Comparison of ENCODE assay signal across 26 cellular contexts in genomic region chr16:81621496-81621895, GRCh38.
DNase-seq lines count a peak whose midpoint lies in the region; ATAC-seq, FAIRE-seq and TF ChIP-seq lines count a peak whose summit lies in the region.
"Had no signal": no experiment of that assay in that cellular context is flagged by ENCODE, and none has a peak within 500 bp of the region (broad histone marks: within the 10 kb centered on the region; RNA-seq: fewer than 3 reads in every experiment).

No MANE protein-coding gene starts in this region.

- no peak overlapping the region for H3K9ac ChIP-seq in neural progenitor cell
- H3K9ac ChIP-seq: SK-N-SH had no signal

- no peak overlapping the region for H2AFZ ChIP-seq in neural progenitor cell (replicated peaks)

- no peaks in the 10 kb centered on the region for H3K9me3 ChIP-seq in neural progenitor cell (ENCODE audit: low read depth)
- H3K9me3 ChIP-seq: SK-N-SH had no signal

- DNase-seq in HPDE6-E6E7 (ENCODE audit: extremely low spot score) (peak; percentile 100), bronchial epithelial cell (ENCODE audit: low read depth) (peak; percentile 99), neural progenitor cell (ENCODE audit: low spot score) (no peak), type B pancreatic cell (ENCODE audit: extremely low spot score, unreplicated experiment) (no peak), UCSD-AML1 (lab: John Stamatoyannopoulos, UW; ENCODE audit: unreplicated experiment) (no peak), NCI-H2227 treated with DMSO at 0.1 percent for 48 hours (lab: John Stamatoyannopoulos, UW) (no peak), RKO (ENCODE audit: low spot score) (no peak)
- DNase-seq: activated CD4-positive, alpha-beta T cell treated with anti-CD3 and anti-CD28 coated beads, Interleukin-2, amount 50 U/mL, for 48 hours; activated effector memory CD4-positive, alpha-beta T cell treated with Interleukin-2 at 50 U/mL for 16 hours; activated naive CD8-positive, alpha-beta T cell treated with anti-CD3 and anti-CD28 coated beads for 36 hours; DMS 273 treated with DMSO at 0.1 percent for 48 hours; dorsolateral prefrontal cortex; HCEC 1CT; hypothalamus; NCI-H1105; NCI-H1930; NCI-H446; NCI-H82; SK-N-SH; stimulated activated CD4-positive, alpha-beta T cell treated with anti-CD3 and anti-CD28 coated beads, Interleukin-1b, Interleukin-23, amount 100 ng/mL, for 48 hours had no signal

- H3K9me3 Mint-ChIP-seq in neural progenitor cell (peaks cover 10% of the 10 kb centered on the region), type B pancreatic cell (no peaks in the 10 kb centered on the region)
- H3K9me3 Mint-ChIP-seq: activated naive CD8-positive, alpha-beta T cell treated with anti-CD3 and anti-CD28 coated beads for 36 hours; CD14-positive monocyte had no signal

- H3K4me2 ChIP-seq in neural progenitor cell = no peak overlapping the region
- H3K4me2 ChIP-seq: SK-N-SH had no signal

- H3K79me2 ChIP-seq in neural progenitor cell (ENCODE audit: low read depth) = peaks cover 9% of the 10 kb centered on the region

- no peak overlapping the region for H3K27ac ChIP-seq in neural progenitor cell
- H3K27ac ChIP-seq: HL-60 had no signal

- H3F3A ChIP-seq in neural progenitor cell (ENCODE audit: low read depth) = peaks cover 5% of the 10 kb centered on the region

- FAIRE-seq in bronchial epithelial cell (lab: Jason Lieb, UNC) = no peak
- FAIRE-seq: astrocyte, frontal cortex, GM19239 had no signal

- peaks cover 15% of the 10 kb centered on the region for H3K4me1 ChIP-seq in neural progenitor cell

- peak overlapping the region; percentile 67 for H3K27ac Mint-ChIP-seq in neural progenitor cell
- peak overlapping the region; percentile 96 for H3K27ac Mint-ChIP-seq in type B pancreatic cell
- H3K27ac Mint-ChIP-seq: activated naive CD8-positive, alpha-beta T cell treated with anti-CD3 and anti-CD28 coated beads for 36 hours had no signal

- H3K4me3 ChIP-seq in bronchial epithelial cell (ENCODE audit: low read depth, low read length) (no peak overlapping the region), neural progenitor cell (no peak overlapping the region)
- H3K4me3 ChIP-seq: dorsolateral prefrontal cortex had no signal

- ATAC-seq in GM18907 (IDR thresholded peaks at IDR 0.05; ENCODE audit: unreplicated experiment) = no peak

- H3K36me3 Mint-ChIP-seq in neural progenitor cell (peaks cover 14% of the 10 kb centered on the region), type B pancreatic cell (peaks cover 18% of the 10 kb centered on the region)
- H3K36me3 Mint-ChIP-seq: activated naive CD8-positive, alpha-beta T cell treated with anti-CD3 and anti-CD28 coated beads for 36 hours had no signal

- H3K4me3 Mint-ChIP-seq in neural progenitor cell (no peak overlapping the region), type B pancreatic cell (peak overlapping the region; percentile 53)
- H3K4me3 Mint-ChIP-seq: activated naive CD8-positive, alpha-beta T cell treated with anti-CD3 and anti-CD28 coated beads for 36 hours; CD14-positive monocyte had no signal

- H4K20me1 ChIP-seq in neural progenitor cell (ENCODE audit: low read depth) = peaks cover 36% of the 10 kb centered on the region

- H3K27me3 ChIP-seq in bronchial epithelial cell (ENCODE audit: control insufficient read depth, insufficient read depth, low read length) = no peaks in the 10 kb centered on the region
- no peaks in the 10 kb centered on the region for H3K27me3 ChIP-seq in neural progenitor cell
- H3K27me3 ChIP-seq: dorsolateral prefrontal cortex had no signal

- peaks cover 7% of the 10 kb centered on the region for H3K27me3 Mint-ChIP-seq in neural progenitor cell (ENCODE audit: insufficient read depth, low read depth)
- no peaks in the 10 kb centered on the region for H3K27me3 Mint-ChIP-seq in type B pancreatic cell
- H3K27me3 Mint-ChIP-seq: activated naive CD8-positive, alpha-beta T cell treated with anti-CD3 and anti-CD28 coated beads for 36 hours had no signal

- no peak for TF ChIP-seq CTCF in bronchial epithelial cell (IDR thresholded peaks at IDR 0.05; ENCODE audit: insufficient read depth, low read length, severe bottlenecking)
- TF ChIP-seq CTCF in neural progenitor cell (IDR thresholded peaks at IDR 0.05) = no peak
- no peak for TF ChIP-seq CTCF in type B pancreatic cell (conservative IDR thresholded peaks at IDR 0.05)

- peaks cover 23% of the 10 kb centered on the region for H3K4me1 Mint-ChIP-seq in neural progenitor cell
- H3K4me1 Mint-ChIP-seq in type B pancreatic cell (ENCODE audit: unreplicated experiment) = peaks cover 45% of the 10 kb centered on the region

- H3K36me3 ChIP-seq in bronchial epithelial cell (ENCODE audit: control insufficient read depth, insufficient read depth, low read length) (peaks cover 21% of the 10 kb centered on the region), neural progenitor cell (no peaks in the 10 kb centered on the region)

Comparison
In these comparisons a context has a peak if more than half of its experiments do, and no peak if none do; other contexts are left out.
1. DNase-seq: peak in HPDE6-E6E7 (single experiment) and bronchial epithelial cell (single experiment); none in neural progenitor cell (single experiment), type B pancreatic cell (single experiment), UCSD-AML1 (single experiment), NCI-H2227 treated with DMSO at 0.1 percent for 48 hours (single experiment) and RKO (single experiment).